Comparison of ENCODE assay signal across 8 cellular contexts in the genomic region with DNA sequence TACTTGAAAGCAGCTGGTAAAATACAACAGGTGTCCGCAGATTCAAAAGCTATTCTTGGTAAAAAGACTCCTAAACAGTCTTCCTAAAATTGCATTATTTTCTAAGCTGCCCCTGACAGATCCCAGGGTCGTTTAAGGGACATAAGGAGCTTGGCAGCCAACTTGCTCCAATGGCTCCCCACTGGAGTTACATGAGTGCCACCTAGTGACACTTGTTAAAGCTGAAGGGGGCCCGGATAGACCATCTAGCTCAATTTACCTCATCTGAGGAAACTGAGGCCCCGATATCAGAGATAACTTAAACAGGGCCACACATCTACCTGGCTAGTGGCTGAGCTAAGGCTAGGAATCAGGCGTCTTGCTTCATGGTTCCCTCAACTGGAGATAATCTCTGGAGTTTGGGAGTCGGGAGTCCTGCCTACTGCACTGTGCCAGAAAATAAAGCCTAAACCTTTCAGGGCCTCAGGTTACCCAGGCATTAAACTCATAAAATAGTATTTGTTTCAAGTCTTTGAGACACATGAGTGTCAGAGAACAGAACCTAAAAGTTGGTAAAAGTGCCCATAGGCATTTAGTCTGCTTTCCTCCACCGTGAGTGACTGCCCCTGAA. TPM values are rescaled to one million over a fixed set of nuclear protein-coding genes. Genes with fewer than 3 reads are reported as not detected.
DNase-seq lines count a peak whose midpoint lies in the region; ATAC-seq, FAIRE-seq and TF ChIP-seq lines count a peak whose summit lies in the region.

No MANE protein-coding gene starts in this region.

- no peaks in the 10 kb centered on the region for H3K36me3 Mint-ChIP-seq in activated naive CD8-positive, alpha-beta T cell treated with anti-CD3 and anti-CD28 coated beads, Interleukin-2, amount 50 U/mL, for 24 hours (ENCODE audit: low read depth)

- peak; percentile 70 to 79 for DNase-seq in AML-193 (lab: John Stamatoyannopoulos, UW)
- DNase-seq in GM12891 (ENCODE audit: insufficient read length, low spot score) = peak; percentile 25
- DNase-seq in NCI-H82 treated with DMSO at 0.1 percent for 48 hours (lab: John Stamatoyannopoulos, UW; ENCODE audit: unreplicated experiment) = peak; percentile 82
- peak; percentile 39 for DNase-seq in activated naive CD8-positive, alpha-beta T cell treated with anti-CD3 and anti-CD28 coated beads, Interleukin-2, amount 50 U/mL, for 24 hours
- DNase-seq in left ventricle myocardium inferior = peak; percentile 29
- DNase-seq in prostate gland (ENCODE audit: low spot score) = peak; percentile 23
- DNase-seq in activated CD4-positive, CD25-positive, alpha-beta regulatory T cell treated with anti-CD3 and anti-CD28 coated beads, Interleukin-2, amount 50 U/mL, for 72 hours = no peak

- no peak overlapping the region for H3K4me3 Mint-ChIP-seq in activated naive CD8-positive, alpha-beta T cell treated with anti-CD3 and anti-CD28 coated beads, Interleukin-2, amount 50 U/mL, for 24 hours

- intact Hi-C loops in left ventricle myocardium inferior (cut with micrococcal nuclease) (loop anchor here (2.0 kb wide), 1 partner anchor 411 kb away; no protein-coding TSS in a partner anchor), prostate gland (cut with DNase I) (loop anchor here (2.0 kb wide), 2 partner anchors 185 to 411 kb away; no protein-coding TSS in a partner anchor)

- H3K27me3 Mint-ChIP-seq in activated naive CD8-positive, alpha-beta T cell treated with anti-CD3 and anti-CD28 coated beads, Interleukin-2, amount 50 U/mL, for 24 hours = no peaks in the 10 kb centered on the region

- H3K4me1 ChIP-seq in left ventricle myocardium inferior (peaks cover 21% of the 10 kb centered on the region), prostate gland (replicated peaks) (no peaks in the 10 kb centered on the region)

- WGBS in prostate gland = 24% methylated on average over 7 of the region's 7 CpGs

- peak; percentile 26 for FAIRE-seq in GM12891 (lab: Jason Lieb, UNC)

- H3K27me3 ChIP-seq in left ventricle myocardium inferior (ENCODE audit: low read depth) = no peaks in the 10 kb centered on the region
- H3K27me3 ChIP-seq in prostate gland (replicated peaks; ENCODE audit: insufficient read depth) = no peaks in the 10 kb centered on the region

- TF ChIP-seq CTCF in left ventricle myocardium inferior (IDR thresholded peaks at IDR 0.05; ENCODE audit: borderline replicate concordance) (peak; percentile 95), prostate gland (IDR thresholded peaks at IDR 0.05) (peak; percentile 27 to 73 (median 56))

- H3K9me3 ChIP-seq in left ventricle myocardium inferior (replicated peaks) (no peaks in the 10 kb centered on the region), prostate gland (no peaks in the 10 kb centered on the region)

- H3K27ac Mint-ChIP-seq in activated naive CD8-positive, alpha-beta T cell treated with anti-CD3 and anti-CD28 coated beads, Interleukin-2, amount 50 U/mL, for 24 hours = no peak overlapping the region

- no peaks in the 10 kb centered on the region for H3K9me3 Mint-ChIP-seq in activated naive CD8-positive, alpha-beta T cell treated with anti-CD3 and anti-CD28 coated beads, Interleukin-2, amount 50 U/mL, for 24 hours

- H3K27ac ChIP-seq in left ventricle myocardium inferior (replicated peaks) (peak overlapping the region; percentile 50), prostate gland (no peak overlapping the region)

- TF ChIP-seq POLR2A in GM12891 (IDR thresholded peaks at IDR 0.05; ENCODE audit: low read depth, low read length) (no peak), prostate gland (IDR thresholded peaks at IDR 0.05) (no peak)

- H3K4me3 ChIP-seq in left ventricle myocardium inferior = no peak overlapping the region
- H3K4me3 ChIP-seq in prostate gland = no peak overlapping the region

- ATAC-seq in HG03442 (IDR thresholded peaks at IDR 0.05; ENCODE audit: unreplicated experiment) = peak; percentile 72
- ATAC-seq in activated naive CD8-positive, alpha-beta T cell treated with anti-CD3 and anti-CD28 coated beads, Interleukin-2, amount 50 U/mL, for 24 hours = peak; percentile 83

- peaks cover 10% of the 10 kb centered on the region for H3K4me1 Mint-ChIP-seq in activated naive CD8-positive, alpha-beta T cell treated with anti-CD3 and anti-CD28 coated beads, Interleukin-2, amount 50 U/mL, for 24 hours

- H3K36me3 ChIP-seq in left ventricle myocardium inferior = no peaks in the 10 kb centered on the region
- no peaks in the 10 kb centered on the region for H3K36me3 ChIP-seq in prostate gland

TF ChIP-seq in GM12891, 5 proteins besides CTCF, POLR2A, EP300 and RAD21:
- no peak for TF ChIP-seq SPI1 (IDR thresholded peaks at IDR 0.05; ENCODE audit: low read depth, low read length)
- no peak for TF ChIP-seq POLR2AphosphoS5 (IDR thresholded peaks at IDR 0.05; ENCODE audit: low read depth, low read length)
- TF ChIP-seq POU2F2 (IDR thresholded peaks at IDR 0.05; ENCODE audit: low read depth, low read length) = no peak
- no peak for TF ChIP-seq PAX5 (IDR thresholded peaks at IDR 0.05; ENCODE audit: insufficient read depth, low read length, severe bottlenecking)
- no peak for TF ChIP-seq TAF1 (IDR thresholded peaks at IDR 0.05; ENCODE audit: low read depth, low read length)

RNA-seq across cellular contexts. Expression of gene TBC1D23, which starts 6.5 kb away (rescaled TPM):
- polyA plus RNA-seq in GM12891 (2012; ENCODE audit: low read depth, missing spikeins) = 4.6 TPM
- total RNA-seq in left ventricle myocardium inferior (35.9 TPM), prostate gland (10 to 100 TPM; 18.3 to 23.6 TPM)
